ENCODE assay signal across 1 cellular context in genomic region chr11:20112291-20113146, GRCh38.
TF ChIP-seq lines count a peak whose summit lies in the region.

No MANE protein-coding gene starts in this region.

TF ChIP-seq in HEK293, 187 proteins besides CTCF, POLR2A, EP300 and RAD21 (continued from another document):
- TF ChIP-seq PATZ1 (tag by site-specific recombination; IDR thresholded peaks at IDR 0.05) (peak; percentile 89), WT1 (tag by site-specific recombination; IDR thresholded peaks at IDR 0.05) (peak; percentile 60), ZNF335 (tag by site-specific recombination; conservative IDR thresholded peaks at IDR 0.05) (peak; percentile 61), ZNF621 (tag by site-specific recombination; IDR thresholded peaks at IDR 0.05) (no peak), IKZF3 (tag by site-specific recombination; IDR thresholded peaks at IDR 0.05) (0 out of 2 replicates have a peak, but pooled peaks have one; percentile 19), ZFP69B (tag by site-specific recombination; IDR thresholded peaks at IDR 0.05) (peak; percentile 94), GLI4 (tag by site-specific recombination; IDR thresholded peaks at IDR 0.05) (no peak), ZBTB48 (tag by site-specific recombination; IDR thresholded peaks at IDR 0.05) (no peak), ZNF785 (tag by site-specific recombination; IDR thresholded peaks at IDR 0.05) (no peak), ZNF544 (tag by site-specific recombination; IDR thresholded peaks at IDR 0.05) (no peak), ZIC2 (tag by site-specific recombination; IDR thresholded peaks at IDR 0.05) (no peak), BCL6B (tag by site-specific recombination; IDR thresholded peaks at IDR 0.05) (no peak), ZNF211 (tag by site-specific recombination; IDR thresholded peaks at IDR 0.05; ENCODE audit: low read depth) (no peak), ZNF280C (tag by site-specific recombination; IDR thresholded peaks at IDR 0.05) (no peak), ZBTB7A (tag by site-specific recombination; IDR thresholded peaks at IDR 0.05; ENCODE audit: low read depth) (peak; percentile 50; the same call in 1 of the 2 replicates), ZNF501 (tag by site-specific recombination; IDR thresholded peaks at IDR 0.05) (peak; percentile 80; the same call in 1 of the 2 replicates)
- TF ChIP-seq, protein P1, sequence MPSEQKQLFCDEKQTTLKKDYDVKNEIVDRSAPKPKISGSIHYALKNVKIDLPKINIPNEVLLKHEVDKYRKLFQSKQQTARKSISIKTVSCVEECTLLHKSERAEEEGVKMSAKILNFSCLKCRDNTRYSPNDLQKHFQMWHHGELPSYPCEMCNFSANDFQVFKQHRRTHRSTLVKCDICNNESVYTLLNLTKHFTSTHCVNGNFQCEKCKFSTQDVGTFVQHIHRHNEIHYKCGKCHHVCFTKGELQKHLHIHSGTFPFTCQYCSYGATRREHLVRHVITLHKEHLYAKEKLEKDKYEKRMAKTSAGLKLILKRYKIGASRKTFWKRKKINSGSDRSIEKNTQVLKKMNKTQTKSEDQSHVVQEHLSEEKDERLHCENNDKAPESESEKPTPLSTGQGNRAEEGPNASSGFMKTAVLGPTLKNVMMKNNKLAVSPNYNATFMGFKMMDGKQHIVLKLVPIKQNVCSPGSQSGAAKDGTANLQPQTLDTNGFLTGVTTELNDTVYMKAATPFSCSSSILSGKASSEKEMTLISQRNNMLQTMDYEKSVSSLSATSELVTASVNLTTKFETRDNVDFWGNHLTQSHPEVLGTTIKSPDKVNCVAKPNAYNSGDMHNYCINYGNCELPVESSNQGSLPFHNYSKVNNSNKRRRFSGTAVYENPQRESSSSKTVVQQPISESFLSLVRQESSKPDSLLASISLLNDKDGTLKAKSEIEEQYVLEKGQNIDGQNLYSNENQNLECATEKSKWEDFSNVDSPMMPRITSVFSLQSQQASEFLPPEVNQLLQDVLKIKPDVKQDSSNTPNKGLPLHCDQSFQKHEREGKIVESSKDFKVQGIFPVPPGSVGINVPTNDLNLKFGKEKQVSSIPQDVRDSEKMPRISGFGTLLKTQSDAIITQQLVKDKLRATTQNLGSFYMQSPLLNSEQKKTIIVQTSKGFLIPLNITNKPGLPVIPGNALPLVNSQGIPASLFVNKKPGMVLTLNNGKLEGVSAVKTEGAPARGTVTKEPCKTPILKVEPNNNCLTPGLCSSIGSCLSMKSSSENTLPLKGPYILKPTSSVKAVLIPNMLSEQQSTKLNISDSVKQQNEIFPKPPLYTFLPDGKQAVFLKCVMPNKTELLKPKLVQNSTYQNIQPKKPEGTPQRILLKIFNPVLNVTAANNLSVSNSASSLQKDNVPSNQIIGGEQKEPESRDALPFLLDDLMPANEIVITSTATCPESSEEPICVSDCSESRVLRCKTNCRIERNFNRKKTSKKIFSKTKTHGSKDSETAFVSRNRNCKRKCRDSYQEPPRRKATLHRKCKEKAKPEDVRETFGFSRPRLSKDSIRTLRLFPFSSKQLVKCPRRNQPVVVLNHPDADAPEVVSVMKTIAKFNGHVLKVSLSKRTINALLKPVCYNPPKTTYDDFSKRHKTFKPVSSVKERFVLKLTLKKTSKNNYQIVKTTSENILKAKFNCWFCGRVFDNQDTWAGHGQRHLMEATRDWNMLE (tag by site-specific recombination; conservative IDR thresholded peaks at IDR 0.05; ENCODE audit: low read depth) = 0 out of 2 replicates have a peak, but pooled peaks have one; percentile 29
- TF ChIP-seq, protein P2, sequence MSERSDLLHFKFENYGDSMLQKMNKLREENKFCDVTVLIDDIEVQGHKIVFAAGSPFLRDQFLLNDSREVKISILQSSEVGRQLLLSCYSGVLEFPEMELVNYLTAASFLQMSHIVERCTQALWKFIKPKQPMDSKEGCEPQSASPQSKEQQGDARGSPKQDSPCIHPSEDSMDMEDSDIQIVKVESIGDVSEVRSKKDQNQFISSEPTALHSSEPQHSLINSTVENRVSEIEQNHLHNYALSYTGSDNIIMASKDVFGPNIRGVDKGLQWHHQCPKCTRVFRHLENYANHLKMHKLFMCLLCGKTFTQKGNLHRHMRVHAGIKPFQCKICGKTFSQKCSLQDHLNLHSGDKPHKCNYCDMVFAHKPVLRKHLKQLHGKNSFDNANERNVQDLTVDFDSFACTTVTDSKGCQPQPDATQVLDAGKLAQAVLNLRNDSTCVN (tag by site-specific recombination; optimal IDR thresholded peaks at IDR 0.05) = no peak
- TF ChIP-seq, protein P3, sequence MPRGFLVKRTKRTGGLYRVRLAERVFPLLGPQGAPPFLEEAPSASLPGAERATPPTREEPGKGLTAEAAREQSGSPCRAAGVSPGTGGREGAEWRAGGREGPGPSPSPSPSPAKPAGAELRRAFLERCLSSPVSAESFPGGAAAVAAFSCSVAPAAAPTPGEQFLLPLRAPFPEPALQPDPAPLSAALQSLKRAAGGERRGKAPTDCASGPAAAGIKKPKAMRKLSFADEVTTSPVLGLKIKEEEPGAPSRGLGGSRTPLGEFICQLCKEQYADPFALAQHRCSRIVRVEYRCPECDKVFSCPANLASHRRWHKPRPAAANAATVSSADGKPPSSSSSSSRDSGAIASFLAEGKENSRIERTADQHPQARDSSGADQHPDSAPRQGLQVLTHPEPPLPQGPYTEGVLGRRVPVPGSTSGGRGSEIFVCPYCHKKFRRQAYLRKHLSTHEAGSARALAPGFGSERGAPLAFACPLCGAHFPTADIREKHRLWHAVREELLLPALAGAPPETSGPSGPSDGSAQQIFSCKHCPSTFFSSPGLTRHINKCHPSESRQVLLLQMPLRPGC (tag by site-specific recombination; IDR thresholded peaks at IDR 0.05) = 0 out of 2 replicates have a peak, but pooled peaks have one; percentile 36
